16 cellular contexts compared by ENCODE assay signal in the genomic region with DNA sequence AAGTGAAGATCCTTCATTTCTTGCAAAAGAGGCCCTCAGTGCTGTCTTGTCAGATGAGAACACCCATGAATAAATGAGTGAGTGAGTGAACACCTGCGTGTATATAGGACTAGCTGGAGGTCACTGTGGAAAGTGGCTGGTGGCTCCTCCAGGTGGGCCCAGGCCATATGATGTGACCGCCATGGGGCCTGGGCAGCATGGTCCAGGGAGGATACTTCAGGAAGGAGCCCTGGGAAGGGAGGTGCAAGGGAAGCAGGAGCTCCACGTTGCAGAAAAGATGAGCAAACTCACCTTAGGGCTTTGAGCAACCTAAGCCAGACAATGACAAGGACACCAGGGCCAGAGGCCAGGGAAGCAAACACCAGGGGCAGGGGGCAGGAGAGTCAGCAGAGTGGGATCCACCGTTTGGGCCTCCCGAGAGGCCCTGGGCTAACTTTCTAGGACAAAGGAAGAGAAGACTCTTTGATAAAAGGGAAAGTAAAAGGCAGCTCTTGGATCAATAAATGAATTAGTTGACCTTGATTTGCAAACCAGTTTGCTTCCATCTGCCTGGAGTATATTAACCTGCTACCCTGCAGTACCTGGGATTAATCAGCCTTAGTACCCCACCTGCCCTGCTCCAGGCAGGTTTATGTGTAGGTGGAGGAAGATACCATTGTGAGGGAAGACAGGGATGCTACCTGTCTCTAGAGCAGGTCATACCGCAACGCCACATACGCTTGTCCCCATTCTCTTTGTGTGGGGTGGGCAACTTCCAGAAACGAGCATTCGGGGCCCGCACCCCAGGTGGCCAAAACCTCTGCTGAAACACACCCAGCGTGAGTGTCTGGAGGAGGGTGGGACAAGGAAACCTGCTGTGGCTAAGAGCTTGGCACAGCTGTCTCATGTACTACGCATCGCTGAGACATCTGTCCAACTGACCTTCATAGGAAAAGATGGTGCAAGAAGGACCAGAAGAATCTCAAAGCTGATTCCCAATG. TPM values are rescaled to one million over a fixed set of nuclear protein-coding genes. Genes with fewer than 3 reads are reported as not detected.
DNase-seq lines count a peak whose midpoint lies in the region; ATAC-seq, FAIRE-seq and TF ChIP-seq lines count a peak whose summit lies in the region.
"Had no signal": no experiment of that assay in that cellular context is flagged by ENCODE, and none has a peak within 500 bp of the region (broad histone marks: within the 10 kb centered on the region; RNA-seq: fewer than 3 reads in every experiment).

No MANE protein-coding gene starts in this region.

- in situ Hi-C loops in HepG2 (cut with HindIII; ENCODE audit: extremely low pct_ligation_motif_present, low pct_unique_long_range_greater_than_20kb), result no loop called here

- DNase-seq in right lobe of liver, result peak in 2 of 3 donors; percentile 21 to 25
- DNase-seq in HepG2 (ENCODE audit: low spot score), result no peak
- peak; percentile 12 for DNase-seq in coronary artery (ENCODE audit: low spot score)
- DNase-seq in progenitor cell of endocrine pancreas (ENCODE audit: low spot score, unreplicated experiment), result no peak
- DNase-seq in uterus, result peak; percentile 1 to 6
- DNase-seq in NCI-H748 treated with DMSO at 0.1 percent for 48 hours (lab: John Stamatoyannopoulos, UW), result no peak
- DNase-seq in glomerular visceral epithelial cell (ENCODE audit: extremely low spot score), result no peak
- DNase-seq in kidney tubule cell (ENCODE audit: low spot score), result no peak
- DNase-seq: ACHN; DND-41; MV-4-11; NCI-H1694 treated with DMSO at 0.1 percent for 48 hours; NK-92 treated with Interleukin-12 subunit alpha and Interleukin-12 subunit beta, amount 100 ng/mL, for 24 hours; SHP77 had no signal

- no peak for TF ChIP-seq CTCF in right lobe of liver (IDR thresholded peaks at IDR 0.05)
- TF ChIP-seq CTCF in HepG2 (CRISPR knock-in tag; IDR thresholded peaks at IDR 0.05), result no peak
- TF ChIP-seq CTCF in coronary artery (IDR thresholded peaks at IDR 0.05), result no peak
- TF ChIP-seq CTCF in progenitor cell of endocrine pancreas (IDR thresholded peaks at IDR 0.05; ENCODE audit: unreplicated experiment), result no peak
- TF ChIP-seq CTCF in uterus (IDR thresholded peaks at IDR 0.05), result no peak

- CTCF ChIA-PET in HepG2 (lab: Yijun Ruan, JAX; ENCODE audit: low intra/inter-chr PET ratio, low total read pairs), result no interaction called here

- H3K27ac ChIP-seq in right lobe of liver (no peak overlapping the region), HepG2 (ENCODE audit: extremely low read length, insufficient read depth, low read length) (no peak overlapping the region), coronary artery (no peak overlapping the region), uterus (no peak overlapping the region)
- H3K27ac ChIP-seq: KMS-11 had no signal

- TF ChIP-seq POLR2A in right lobe of liver (IDR thresholded peaks at IDR 0.05) (no peak), HepG2 (IDR thresholded peaks at IDR 0.05; ENCODE audit: insufficient read depth in 1 of 2, low read depth in 2 of 2, low read length in 2 of 2) (no peak), uterus (IDR thresholded peaks at IDR 0.05) (no peak)

- no TSS peak for BruUV-seq in HepG2 (replicated peaks; lab: Mats Ljungman, UMichigan)

- H3K9me3 Mint-ChIP-seq in progenitor cell of endocrine pancreas (ENCODE audit: low read depth), result no peaks in the 10 kb centered on the region

- H3K36me3 Mint-ChIP-seq in progenitor cell of endocrine pancreas (ENCODE audit: insufficient read depth), result no peaks in the 10 kb centered on the region

- H3K27me3 ChIP-seq in right lobe of liver (no peaks in the 10 kb centered on the region), HepG2 (ENCODE audit: control insufficient read depth in 1 of 2, insufficient read depth in 2 of 2, low read length in 2 of 2) (peaks cover 0 to 35% of the 10 kb centered on the region in 2 experiments; a peak in 2 of 5 replicates), uterus (no peaks in the 10 kb centered on the region)

- no peak overlapping the region for H2AFZ ChIP-seq in HepG2 (ENCODE audit: low read length)

- POLR2A ChIA-PET in HepG2 (lab: Yijun Ruan, JAX), result no interaction called here

- no peaks in the 10 kb centered on the region for H3K79me2 ChIP-seq in HepG2 (ENCODE audit: insufficient read depth, low read length)

- H3K4me3 Mint-ChIP-seq in progenitor cell of endocrine pancreas (ENCODE audit: low read depth), result no peak overlapping the region

- no peak for TF ChIP-seq RAD21 in HepG2 (CRISPR knock-in tag; IDR thresholded peaks at IDR 0.05)

- H3K4me3 ChIP-seq in right lobe of liver (no peak overlapping the region), HepG2 (replicated peaks in 1 of 3; ENCODE audit: insufficient read depth in 1 of 3, low read depth in 2 of 3, low read length in 3 of 3) (no peak overlapping the region), coronary artery (no peak overlapping the region), uterus (no peak overlapping the region)

- H3K27me3 Mint-ChIP-seq in progenitor cell of endocrine pancreas, result peaks cover 34% of the 10 kb centered on the region

- H3K36me3 ChIP-seq in right lobe of liver (no peaks in the 10 kb centered on the region), HepG2 (replicated peaks in 1 of 2; ENCODE audit: control insufficient read depth in 1 of 2, insufficient read depth in 2 of 2, low read length in 2 of 2) (no peaks in the 10 kb centered on the region), uterus (no peaks in the 10 kb centered on the region)

- TF ChIP-seq EP300 in HepG2 (IDR thresholded peaks at IDR 0.05; ENCODE audit: low read depth in 2 of 2, low read length in 2 of 2) (no peak), HepG2 (CRISPR knock-in tag; IDR thresholded peaks at IDR 0.05; ENCODE audit: borderline replicate concordance) (no peak)

- intact Hi-C loops in right lobe of liver (cut with DNase I) (no loop called here), HepG2 (cut with micrococcal nuclease; ENCODE audit: unreplicated experiment) (no loop called here), uterus (cut with DNase I; ENCODE audit: low total_unique reads) (no loop called here)

- H3K9ac ChIP-seq in HepG2 (ENCODE audit: insufficient read depth, low read depth, low read length), result no peak overlapping the region
- H3K9ac ChIP-seq: KMS-11 had no signal

- no peaks in the 10 kb centered on the region for H4K20me1 ChIP-seq in HepG2 (ENCODE audit: insufficient read depth, low read length)

- H3K9me3 ChIP-seq in right lobe of liver, result no peaks in the 10 kb centered on the region
- H3K9me3 ChIP-seq in HepG2 (ENCODE audit: low read length), result no peaks in the 10 kb centered on the region
- no peaks in the 10 kb centered on the region for H3K9me3 ChIP-seq in uterus

- no peak for FAIRE-seq in HepG2 (lab: Jason Lieb, UNC)
- FAIRE-seq: RCC 7860 had no signal

- ATAC-seq in right lobe of liver (no peak), HepG2 (no peak)

- no peak overlapping the region for H3K4me2 ChIP-seq in HepG2 (ENCODE audit: low read depth, low read length)
- H3K4me2 ChIP-seq: KMS-11 had no signal

- 67% methylated on average over 13 of the region's 14 CpGs for WGBS in right lobe of liver (ENCODE audit: insufficient coverage, low coverage, low lambda C conversion rate, missing lambda C conversion rate)
- WGBS in HepG2 (ENCODE audit: low lambda C conversion rate), result 35% methylated on average over 11 of the region's 14 CpGs

- H3K27ac Mint-ChIP-seq in progenitor cell of endocrine pancreas, result peak overlapping the region; percentile 67

- no peaks in the 10 kb centered on the region for H3K4me1 ChIP-seq in right lobe of liver
- H3K4me1 ChIP-seq in HepG2 (ENCODE audit: insufficient read depth, low read length), result no peaks in the 10 kb centered on the region
- H3K4me1 ChIP-seq in uterus, result no peaks in the 10 kb centered on the region

- H3K4me1 Mint-ChIP-seq in progenitor cell of endocrine pancreas (ENCODE audit: low read depth), result peaks cover 2% of the 10 kb centered on the region

TF ChIP-seq in HepG2, 621 proteins besides CTCF, POLR2A, EP300 and RAD21 (continues in another document):
- TF ChIP-seq, protein P1, sequence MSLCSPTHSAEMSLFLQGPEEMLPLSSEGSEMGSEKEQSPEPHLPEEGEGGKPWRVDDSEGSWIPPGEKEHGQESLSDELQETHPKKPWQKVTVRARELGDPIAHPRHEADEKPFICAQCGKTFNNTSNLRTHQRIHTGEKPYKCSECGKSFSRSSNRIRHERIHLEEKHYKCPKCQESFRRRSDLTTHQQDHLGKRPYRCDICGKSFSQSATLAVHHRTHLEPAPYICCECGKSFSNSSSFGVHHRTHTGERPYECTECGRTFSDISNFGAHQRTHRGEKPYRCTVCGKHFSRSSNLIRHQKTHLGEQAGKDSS (CRISPR knock-in tag; IDR thresholded peaks at IDR 0.05; ENCODE audit: borderline replicate concordance, low read depth), result no peak
- TF ChIP-seq CREM (IDR thresholded peaks at IDR 0.05) (no peak), CREM (CRISPR knock-in tag; IDR thresholded peaks at IDR 0.05) (no peak), SMARCC2 (IDR thresholded peaks at IDR 0.05) (no peak), SUZ12 (IDR thresholded peaks at IDR 0.05; ENCODE audit: low read depth, low read length) (no peak)

RNA-seq across cellular contexts. Expression of a gene that starts 51.4 kb away (rescaled TPM):
- total RNA-seq in right lobe of liver (1 to 10 TPM; 1.1 to 5.9 (median 3.5) TPM), HepG2 (2016; rRNA removed; fragmentation: Illumina TruSeq; extraction: Trizol) (not detected in 2 replicates), progenitor cell of endocrine pancreas (1.7 and 1.8 TPM in 2 replicates), uterus (10 to 100 TPM in 3 of 4 donors, 1 to 10 TPM in 1; 8.5 to 73.9 (median 19.1) TPM)
- not detected in 2 replicates for total RNA-seq in HepG2 (2016; cell fraction: cytosol; rRNA removed; fragmentation: Illumina TruSeq; extraction: Trizol; ENCODE audit: low read depth)
- not detected in 2 replicates for total RNA-seq in HepG2 (2016; cell fraction: insoluble cytoplasmic fraction; rRNA removed; fragmentation: Illumina TruSeq; extraction: Trizol)
- total RNA-seq in HepG2 (2016; cell fraction: membrane; rRNA removed; fragmentation: Illumina TruSeq; extraction: Trizol), result not detected in 2 replicates
- not detected in 2 replicates for total RNA-seq in HepG2 (2016; cell fraction: nucleus; rRNA removed; fragmentation: Illumina TruSeq; extraction: Trizol)
- 0.03 TPM in 1 of 2 replicates, not detected in the other for polyA plus RNA-seq in HepG2 (2011; rRNA removed)
- polyA plus RNA-seq in HepG2 (2011; cell fraction: cytosol; rRNA removed), result not detected in 2 replicates
- polyA plus RNA-seq in HepG2 (2011; cell fraction: nucleus; rRNA removed), result not detected in 2 replicates
- polyA plus RNA-seq in HepG2 (2012), result not detected in 2 replicates
- 0.08 TPM in 1 of 2 replicates, not detected in the other for polyA plus RNA-seq in HepG2 (2016; cell fraction: cytosol; fragmentation: Illumina TruSeq; extraction: Trizol; ENCODE audit: low read depth)
- not detected in 2 replicates for polyA plus RNA-seq in HepG2 (2016; cell fraction: insoluble cytoplasmic fraction; fragmentation: Illumina TruSeq; extraction: Trizol; ENCODE audit: low read depth)
- polyA plus RNA-seq in HepG2 (2016; cell fraction: membrane; fragmentation: Illumina TruSeq; extraction: Trizol; ENCODE audit: low read depth), result not detected in 2 replicates
- polyA plus RNA-seq in HepG2 (2016; cell fraction: nucleus; fragmentation: Illumina TruSeq; extraction: Trizol; ENCODE audit: insufficient read depth, low read depth), result not detected in 2 replicates
- 12.4 TPM in 1 of 2 replicates, not detected in the other for polyA minus RNA-seq in HepG2 (2011; rRNA and poly(A)+ RNA removed; ENCODE audit: low replicate concordance)
- not detected in 2 replicates for polyA minus RNA-seq in HepG2 (2011; cell fraction: cytosol; rRNA and poly(A)+ RNA removed)
- not detected in 2 replicates for polyA minus RNA-seq in HepG2 (2011; cell fraction: nucleus; rRNA and poly(A)+ RNA removed)

Comparison
In these comparisons a context has a peak if more than half of its experiments do, and no peak if none do; other contexts are left out.
1. DNase-seq: peak in right lobe of liver (2 of 3), coronary artery (single experiment) and uterus (2 of 2); none in HepG2 (single experiment), progenitor cell of endocrine pancreas (single experiment), NCI-H748 treated with DMSO at 0.1 percent for 48 hours (single experiment), glomerular visceral epithelial cell (single experiment) and kidney tubule cell (single experiment).